ENCODE assay signal across 3 cellular contexts in genomic region chr4:77505958-77506319, GRCh38.
"Had no signal": no experiment of that assay in that cellular context is flagged by ENCODE, and none has a peak within 500 bp of the region (broad histone marks: within the 10 kb centered on the region; RNA-seq: fewer than 3 reads in every experiment).

No MANE protein-coding gene starts in this region.

- DNase-seq: GDM1, GF-D8 had no signal

- H3K4me3 ChIP-seq: GM12878 had no signal
